Comparison of ENCODE assay signal across 16 cellular contexts in the genomic region with DNA sequence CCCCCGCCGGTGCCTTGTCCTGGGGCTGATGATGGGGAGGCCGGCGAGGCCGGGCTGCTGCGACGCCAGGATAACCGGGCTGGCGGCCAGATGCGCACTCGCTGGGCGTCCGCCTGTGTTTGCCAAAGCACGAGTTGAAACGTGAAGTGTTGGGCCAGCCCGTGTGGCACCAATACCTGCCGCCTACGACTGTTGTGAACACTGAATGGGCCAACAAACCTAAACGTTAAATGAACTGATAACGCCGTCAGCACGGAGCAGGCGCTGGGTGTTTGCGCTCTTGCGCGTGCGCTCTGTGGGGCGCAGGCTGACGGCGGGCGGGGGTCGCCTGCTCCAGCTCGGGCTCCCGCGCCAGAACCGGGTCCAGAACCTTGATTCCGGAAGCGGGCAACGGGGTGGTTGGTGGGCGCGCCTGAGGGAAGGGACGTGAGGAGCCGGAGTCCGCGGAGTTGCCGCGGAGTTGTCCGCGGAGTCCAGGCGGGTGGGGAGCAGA. TPM values are rescaled to one million over a fixed set of nuclear protein-coding genes. Genes with fewer than 3 reads are reported as not detected.
DNase-seq lines count a peak whose midpoint lies in the region; ATAC-seq and TF ChIP-seq lines count a peak whose summit lies in the region.
"Had no signal": no experiment of that assay in that cellular context is flagged by ENCODE, and none has a peak within 500 bp of the region (broad histone marks: within the 10 kb centered on the region; RNA-seq: fewer than 3 reads in every experiment).

No MANE protein-coding gene starts in this region.

- H3K4me1 ChIP-seq in thoracic aorta (ENCODE audit: control insufficient read depth in 1 of 2, low read depth in 2 of 2) (peaks cover 12 to 20% of the 10 kb centered on the region in 2 donors), neuronal stem cell (ENCODE audit: control insufficient read depth in 2 of 2, insufficient read depth in 1 of 2, low read depth in 1 of 2, low read length in 2 of 2) (no peaks in the 10 kb centered on the region)

- H3K27ac ChIP-seq in thoracic aorta (no peak overlapping the region), neuronal stem cell (replicated peaks; ENCODE audit: low read length) (no peak overlapping the region)
- H3K27ac ChIP-seq: gastroesophageal sphincter had no signal

- H3K4me1 Mint-ChIP-seq in activated naive CD8-positive, alpha-beta T cell treated with anti-CD3 and anti-CD28 coated beads for 36 hours, result peaks cover 14% of the 10 kb centered on the region
- H3K4me1 Mint-ChIP-seq in activated naive CD8-positive, alpha-beta T cell treated with anti-CD3 and anti-CD28 coated beads, Interleukin-2, amount 50 U/mL, for 24 hours, result peaks cover 21% of the 10 kb centered on the region
- H3K4me1 Mint-ChIP-seq in activated naive CD4-positive, alpha-beta T cell treated with anti-CD3 and anti-CD28 coated beads for 36 hours (ENCODE audit: low read depth), result peaks cover 18% of the 10 kb centered on the region
- H3K4me1 Mint-ChIP-seq: neural crest cell had no signal

- peaks cover 69% of the 10 kb centered on the region for H3K27me3 Mint-ChIP-seq in activated naive CD8-positive, alpha-beta T cell treated with anti-CD3 and anti-CD28 coated beads for 36 hours
- H3K27me3 Mint-ChIP-seq in activated naive CD8-positive, alpha-beta T cell treated with anti-CD3 and anti-CD28 coated beads, Interleukin-2, amount 50 U/mL, for 24 hours, result peaks cover 52% of the 10 kb centered on the region
- peaks cover 45% of the 10 kb centered on the region for H3K27me3 Mint-ChIP-seq in activated naive CD4-positive, alpha-beta T cell treated with anti-CD3 and anti-CD28 coated beads for 36 hours (ENCODE audit: low read depth)

- peaks cover 12% of the 10 kb centered on the region for H3K9me3 ChIP-seq in thoracic aorta
- H3K9me3 ChIP-seq in neuronal stem cell (replicated peaks in 1 of 2; ENCODE audit: control insufficient read depth in 2 of 2, insufficient read depth in 1 of 2, low read depth in 1 of 2, low read length in 2 of 2), result peaks cover 0 to 43% of the 10 kb centered on the region in 2 donors

- H3K14ac ChIP-seq in neuronal stem cell (ENCODE audit: low read length), result no peak overlapping the region

- H3K18ac ChIP-seq in neuronal stem cell (ENCODE audit: low read length), result no peak overlapping the region

- H2BK5ac ChIP-seq in neuronal stem cell (ENCODE audit: low read length), result no peak overlapping the region

- no peak overlapping the region for H2AK5ac ChIP-seq in neuronal stem cell (ENCODE audit: low read depth, low read length)

- no peak overlapping the region for H2AFZ ChIP-seq in neuronal stem cell (ENCODE audit: low read length)

- H3K4ac ChIP-seq in neuronal stem cell (ENCODE audit: low read length), result no peak overlapping the region

- ATAC-seq in activated naive CD8-positive, alpha-beta T cell treated with anti-CD3 and anti-CD28 coated beads, Interleukin-2, amount 50 U/mL, for 24 hours, result no peak
- ATAC-seq in left lobe of liver, result peak; percentile 5
- ATAC-seq in thoracic aorta (ENCODE audit: insufficient number of reproducible peaks, low FRiP score, low read depth), result no peak
- ATAC-seq in HG02970 (IDR thresholded peaks at IDR 0.05; ENCODE audit: low FRiP score, unreplicated experiment), result no peak
- ATAC-seq: gastroesophageal sphincter had no signal

- H3K79me1 ChIP-seq in neuronal stem cell (ENCODE audit: low read depth, low read length), result no peaks in the 10 kb centered on the region

- intact Hi-C loops in activated naive CD4-positive, alpha-beta T cell treated with anti-CD3 and anti-CD28 coated beads for 36 hours (cut with micrococcal nuclease), result no loop called here

- no peak overlapping the region for H3K9ac ChIP-seq in neuronal stem cell (ENCODE audit: low read depth, low read length, poor library complexity)

- H4K91ac ChIP-seq in neuronal stem cell (ENCODE audit: low read depth, low read length, poor library complexity), result no peak overlapping the region

- H3K36me3 Mint-ChIP-seq in activated naive CD8-positive, alpha-beta T cell treated with anti-CD3 and anti-CD28 coated beads for 36 hours, result no peaks in the 10 kb centered on the region
- peaks cover 4% of the 10 kb centered on the region for H3K36me3 Mint-ChIP-seq in activated naive CD8-positive, alpha-beta T cell treated with anti-CD3 and anti-CD28 coated beads, Interleukin-2, amount 50 U/mL, for 24 hours (ENCODE audit: low read depth)
- H3K36me3 Mint-ChIP-seq in activated naive CD4-positive, alpha-beta T cell treated with anti-CD3 and anti-CD28 coated beads for 36 hours (ENCODE audit: low read depth), result no peaks in the 10 kb centered on the region

- no peak for DNase-seq in activated naive CD8-positive, alpha-beta T cell treated with anti-CD3 and anti-CD28 coated beads for 36 hours
- DNase-seq in activated naive CD8-positive, alpha-beta T cell treated with anti-CD3 and anti-CD28 coated beads, Interleukin-2, amount 50 U/mL, for 24 hours, result no peak
- DNase-seq in cerebellar cortex (ENCODE audit: low spot score) (peak; percentile 57), left lobe of liver (ENCODE audit: low spot score) (peak; percentile 72), thoracic aorta (ENCODE audit: low spot score) (no peak), neuronal stem cell (ENCODE audit: low spot score) (no peak)
- no peak for DNase-seq in activated naive CD4-positive, alpha-beta T cell treated with anti-CD3 and anti-CD28 coated beads for 36 hours
- DNase-seq: Kasumi-1; NCI-H2107; stimulated activated CD4-positive, alpha-beta T cell treated with anti-CD3 and anti-CD28 coated beads, Interleukin-15, amount 100 ng/mL, for 24 hours had no signal

- peaks cover 6% of the 10 kb centered on the region for H3K9me3 Mint-ChIP-seq in activated naive CD8-positive, alpha-beta T cell treated with anti-CD3 and anti-CD28 coated beads for 36 hours
- peaks cover 11% of the 10 kb centered on the region for H3K9me3 Mint-ChIP-seq in activated naive CD8-positive, alpha-beta T cell treated with anti-CD3 and anti-CD28 coated beads, Interleukin-2, amount 50 U/mL, for 24 hours
- peaks cover 9% of the 10 kb centered on the region for H3K9me3 Mint-ChIP-seq in activated naive CD4-positive, alpha-beta T cell treated with anti-CD3 and anti-CD28 coated beads for 36 hours

- no peak overlapping the region for H2BK12ac ChIP-seq in neuronal stem cell (ENCODE audit: low read length)

- H4K8ac ChIP-seq in neuronal stem cell (ENCODE audit: low read depth, low read length), result no peak overlapping the region

- CTCF ChIA-PET in activated naive CD4-positive, alpha-beta T cell treated with anti-CD3 and anti-CD28 coated beads for 36 hours (lab: Charles Lee), result no interaction called here

- no peaks in the 10 kb centered on the region for H3K36me3 ChIP-seq in thoracic aorta
- no peaks in the 10 kb centered on the region for H3K36me3 ChIP-seq in neuronal stem cell (replicated peaks in 1 of 2; ENCODE audit: control insufficient read depth in 2 of 2, insufficient read depth in 2 of 2, low read length in 2 of 2)

- H3K4me3 ChIP-seq in thoracic aorta, result peak overlapping the region; percentile 62
- no peak overlapping the region for H3K4me3 ChIP-seq in neuronal stem cell (ENCODE audit: low read length in 2 of 2)

- TF ChIP-seq CTCF in thoracic aorta (IDR thresholded peaks at IDR 0.05), result no peak

- H3K27ac Mint-ChIP-seq in activated naive CD8-positive, alpha-beta T cell treated with anti-CD3 and anti-CD28 coated beads for 36 hours, result no peak overlapping the region
- no peak overlapping the region for H3K27ac Mint-ChIP-seq in activated naive CD8-positive, alpha-beta T cell treated with anti-CD3 and anti-CD28 coated beads, Interleukin-2, amount 50 U/mL, for 24 hours
- no peak overlapping the region for H3K27ac Mint-ChIP-seq in activated naive CD4-positive, alpha-beta T cell treated with anti-CD3 and anti-CD28 coated beads for 36 hours

- H3K27me3 ChIP-seq in thoracic aorta (replicated peaks; ENCODE audit: insufficient read depth) (no peaks in the 10 kb centered on the region), neuronal stem cell (ENCODE audit: control insufficient read depth in 3 of 3, insufficient read depth in 3 of 3, low read depth in 1 of 3, low read length in 3 of 3) (peaks cover 0 to 24% (median 0%) of the 10 kb centered on the region in 3 experiments)

- WGBS in neuronal stem cell (ENCODE audit: extremely low coverage in 2 of 2, insufficient read length in 2 of 2, insufficient replicate concordance in 1 of 2), 2 donors, result no CpG with 5 or more reads among the region's 50 CpGs

- H3K4me2 ChIP-seq in neuronal stem cell (ENCODE audit: insufficient read depth, low read length, poor library complexity, severe bottlenecking), result no peak overlapping the region

- no peak overlapping the region for H2BK15ac ChIP-seq in neuronal stem cell (ENCODE audit: low read length)

- H3K4me3 Mint-ChIP-seq in activated naive CD8-positive, alpha-beta T cell treated with anti-CD3 and anti-CD28 coated beads for 36 hours, result peak overlapping the region; percentile 10
- no peak overlapping the region for H3K4me3 Mint-ChIP-seq in activated naive CD8-positive, alpha-beta T cell treated with anti-CD3 and anti-CD28 coated beads, Interleukin-2, amount 50 U/mL, for 24 hours
- H3K4me3 Mint-ChIP-seq in activated naive CD4-positive, alpha-beta T cell treated with anti-CD3 and anti-CD28 coated beads for 36 hours, result no peak overlapping the region
- H3K4me3 Mint-ChIP-seq: neural crest cell had no signal

- H2BK120ac ChIP-seq in neuronal stem cell (ENCODE audit: low read depth, low read length), result no peak overlapping the region

- H3K23ac ChIP-seq in neuronal stem cell (ENCODE audit: low read depth, low read length, poor library complexity), result no peak overlapping the region

RNA-seq across cellular contexts. Expression of gene CYP2E1, which starts 0.7 kb away (rescaled TPM):
- total RNA-seq in activated naive CD8-positive, alpha-beta T cell treated with anti-CD3 and anti-CD28 coated beads for 36 hours, result not detected
- total RNA-seq in left lobe of liver (3,844 TPM), thoracic aorta (1 to 10 TPM; 2.9 to 5.3 TPM)
- total RNA-seq in activated naive CD4-positive, alpha-beta T cell treated with anti-CD3 and anti-CD28 coated beads for 36 hours, result under 1 TPM in 1 of 2 experiments, not detected in 1; 0.42 TPM
- polyA plus RNA-seq in neuronal stem cell (2013, experiment 1 of 2), result 1.2 TPM
- polyA plus RNA-seq in neuronal stem cell (2013, experiment 2 of 2), result 0.86 TPM
- total RNA-seq: dermis microvascular lymphatic vessel endothelial cell, H1 had no signal

RNA-seq across cellular contexts. Expression of gene SYCE1, which starts 37.6 kb away (rescaled TPM):
- total RNA-seq in activated naive CD8-positive, alpha-beta T cell treated with anti-CD3 and anti-CD28 coated beads for 36 hours, result 1 to 10 TPM; 1.4 to 1.6 TPM
- total RNA-seq in left lobe of liver, result 2.4 TPM
- total RNA-seq in thoracic aorta, result 1 to 10 TPM in 1 of 2 donors, not detected in 1; 1.8 TPM
- total RNA-seq in activated naive CD4-positive, alpha-beta T cell treated with anti-CD3 and anti-CD28 coated beads for 36 hours, result under 1 TPM in 1 of 2 experiments, not detected in 1; 0.17 TPM
- not detected for polyA plus RNA-seq in neuronal stem cell (2013, experiment 1 of 2)
- not detected for polyA plus RNA-seq in neuronal stem cell (2013, experiment 2 of 2)
- total RNA-seq: dermis microvascular lymphatic vessel endothelial cell, H1, neural crest cell had no signal
- polyA plus RNA-seq: AG04450, H1 had no signal

Comparison
In these comparisons a context has a peak if more than half of its experiments do, and no peak if none do; other contexts are left out.
1. DNase-seq: peak in cerebellar cortex (single experiment) and left lobe of liver (single experiment); none in activated naive CD8-positive, alpha-beta T cell treated with anti-CD3 and anti-CD28 coated beads for 36 hours (single experiment), activated naive CD8-positive, alpha-beta T cell treated with anti-CD3 and anti-CD28 coated beads, Interleukin-2, amount 50 U/mL, for 24 hours (single experiment), thoracic aorta (single experiment), activated naive CD4-positive, alpha-beta T cell treated with anti-CD3 and anti-CD28 coated beads for 36 hours (single experiment) and neuronal stem cell (single experiment).
2. RNA of gene CYP2E1, which starts 0.7 kb away (total RNA-seq): 3,844 TPM in left lobe of liver (single experiment); 2.9 to 5.3 TPM in thoracic aorta, 0.42 TPM in activated naive CD4-positive, alpha-beta T cell treated with anti-CD3 and anti-CD28 coated beads for 36 hours and not detected in activated naive CD8-positive, alpha-beta T cell treated with anti-CD3 and anti-CD28 coated beads for 36 hours; every median in the first group is over 100 times any median in the second.